ENCODE assay signal across 9 cellular contexts in the genomic region with DNA sequence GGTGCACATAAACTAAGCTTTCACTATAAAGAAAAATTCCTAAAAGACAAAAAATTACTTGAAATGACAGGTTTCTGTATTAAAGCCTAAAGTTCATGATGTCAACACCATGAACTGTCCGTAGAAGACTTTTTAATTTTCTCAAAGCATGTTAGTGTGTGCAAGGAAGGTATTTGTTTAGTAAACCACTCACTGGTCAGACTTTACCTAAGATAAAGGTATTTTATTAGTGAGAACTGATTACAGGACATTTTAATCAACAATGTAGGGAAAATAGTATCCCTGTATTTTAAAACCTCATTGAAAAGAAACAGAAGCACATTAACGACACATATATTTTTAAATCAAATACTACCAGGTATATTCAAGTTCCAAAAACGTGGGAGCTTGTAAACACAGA. TPM values are rescaled to one million over a fixed set of nuclear protein-coding genes. Genes with fewer than 3 reads are reported as not detected.
DNase-seq lines count a peak whose midpoint lies in the region; ATAC-seq and TF ChIP-seq lines count a peak whose summit lies in the region.
"Had no signal": no experiment of that assay in that cellular context is flagged by ENCODE, and none has a peak within 500 bp of the region (broad histone marks: within the 10 kb centered on the region; RNA-seq: fewer than 3 reads in every experiment).

No MANE protein-coding gene starts in this region.

- H3K9me2 ChIP-seq in Karpas-422 (replicated peaks; ENCODE audit: insufficient read depth, low read length), result no peaks in the 10 kb centered on the region; the same call in 1 of the 2 replicates

- H4K20me1 ChIP-seq in Karpas-422 (ENCODE audit: insufficient read depth, low read depth, low read length), result peaks cover 68% of the 10 kb centered on the region

- peaks cover 32% of the 10 kb centered on the region for H3K36me3 Mint-ChIP-seq in natural killer cell treated with Interleukin-12 subunit alpha and Interleukin-12 subunit beta and Interleukin-15 and Interleukin-18, amount 100 ng/mL, for 72 hours

- H3K4me3 ChIP-seq in AG09309 (ENCODE audit: control insufficient read depth, low read depth, low read length), result peak overlapping the region; percentile 99
- H3K4me3 ChIP-seq in Karpas-422 (ENCODE audit: low read length), result peak overlapping the region; percentile 76
- H3K4me3 ChIP-seq in colonic mucosa, result peak overlapping the region; percentile 94

- H3K4me1 ChIP-seq in Karpas-422 (ENCODE audit: low read length) (peaks cover 73% of the 10 kb centered on the region), colonic mucosa (peaks cover 3% of the 10 kb centered on the region)

- H3K27ac Mint-ChIP-seq in natural killer cell treated with Interleukin-12 subunit alpha and Interleukin-12 subunit beta and Interleukin-15 and Interleukin-18, amount 100 ng/mL, for 72 hours, result peak overlapping the region; percentile 93 to 94

- H2AFZ ChIP-seq in Karpas-422 (ENCODE audit: low read length), result no peak overlapping the region

- peak overlapping the region; percentile 74 for H3K4me2 ChIP-seq in Karpas-422 (ENCODE audit: low read depth, low read length, poor library complexity, severe bottlenecking)

- no peaks in the 10 kb centered on the region for H3K9me3 Mint-ChIP-seq in natural killer cell treated with Interleukin-12 subunit alpha and Interleukin-12 subunit beta and Interleukin-15 and Interleukin-18, amount 100 ng/mL, for 72 hours

- peak overlapping the region; percentile 99 for H3K4me3 Mint-ChIP-seq in natural killer cell treated with Interleukin-12 subunit alpha and Interleukin-12 subunit beta and Interleukin-15 and Interleukin-18, amount 100 ng/mL, for 72 hours

- H3K27me3 ChIP-seq in Karpas-422 (ENCODE audit: low read length), result no peaks in the 10 kb centered on the region
- no peaks in the 10 kb centered on the region for H3K27me3 ChIP-seq in colonic mucosa

- H3K27ac ChIP-seq in Karpas-422 (ENCODE audit: low read length) (peak overlapping the region; percentile 77), colonic mucosa (peak overlapping the region; percentile 95)

- in situ Hi-C loops in GM13976 (cut with MboI; ENCODE audit: low sequenced_read_pairs, unreplicated experiment), result no loop called here

- peaks cover 37 to 55% of the 10 kb centered on the region in 2 donors for H3K4me1 Mint-ChIP-seq in natural killer cell treated with Interleukin-12 subunit alpha and Interleukin-12 subunit beta and Interleukin-15 and Interleukin-18, amount 100 ng/mL, for 72 hours (ENCODE audit: low read depth in 2 of 2)

- peaks cover 77% of the 10 kb centered on the region for H3K79me2 ChIP-seq in Karpas-422 (ENCODE audit: low read length)

- intact Hi-C loops in colonic mucosa (cut with DNase I) (no loop called here), posterior cingulate gyrus (cut with DNase I) (loop anchor here (5.0 to 10.0 kb wide), 3 partner anchors 119 to 211 kb away; a partner anchor contains a TSS)

- TF ChIP-seq CTCF in AG09309 (IDR thresholded peaks at IDR 0.05; ENCODE audit: control insufficient read depth, insufficient read depth, low read depth, low read length, missing control alignments), result no peak
- no peak for TF ChIP-seq CTCF in colonic mucosa (IDR thresholded peaks at IDR 0.05)
- TF ChIP-seq CTCF in GM13976 (IDR thresholded peaks at IDR 0.05; ENCODE audit: borderline replicate concordance, control extremely low read depth, extremely low read depth, insufficient read depth, missing control alignments), result no peak

- H3K9ac ChIP-seq in Karpas-422 (ENCODE audit: low read length) (peak overlapping the region; percentile 85), colonic mucosa (ENCODE audit: low read depth in 2 of 2, low read length in 2 of 2) (peak overlapping the region in 1 of 2 donors; percentile 99)

- H3K9me3 ChIP-seq in Karpas-422 (ENCODE audit: low read length) (no peaks in the 10 kb centered on the region), colonic mucosa (no peaks in the 10 kb centered on the region)

- H3K27me3 Mint-ChIP-seq in natural killer cell treated with Interleukin-12 subunit alpha and Interleukin-12 subunit beta and Interleukin-15 and Interleukin-18, amount 100 ng/mL, for 72 hours, result no peaks in the 10 kb centered on the region

- H3K36me3 ChIP-seq in Karpas-422 (ENCODE audit: insufficient read depth, low read length) (peaks cover 7% of the 10 kb centered on the region; the same call in 1 of the 2 replicates), colonic mucosa (no peaks in the 10 kb centered on the region)

- no peak for DNase-seq in AG09309 (ENCODE audit: low read depth)
- DNase-seq in Karpas-422, result no peak
- no peak for DNase-seq in colonic mucosa
- no peak for DNase-seq in natural killer cell treated with Interleukin-12 subunit alpha and Interleukin-12 subunit beta and Interleukin-15 and Interleukin-18, amount 100 ng/mL, for 72 hours (ENCODE audit: low spot score)
- DNase-seq in posterior cingulate gyrus, result no peak
- DNase-seq in activated gamma-delta T cell treated with Interleukin-2 at 50 U/mL for 16 hours, result no peak
- no peak for DNase-seq in GM13976 (ENCODE audit: low spot score)
- DNase-seq: activated CD4-positive, alpha-beta T cell treated with anti-CD3 and anti-CD28 coated beads, Interleukin-2, amount 50 U/mL, for 48 hours had no signal

- no peak for ATAC-seq in natural killer cell treated with Interleukin-12 subunit alpha and Interleukin-12 subunit beta and Interleukin-15 and Interleukin-18, amount 100 ng/mL, for 72 hours
- no peak for ATAC-seq in HG03521 (IDR thresholded peaks at IDR 0.05; ENCODE audit: unreplicated experiment)

RNA-seq across cellular contexts. Expression of a gene that starts 2.9 kb away (rescaled TPM):
- total RNA-seq in Karpas-422 (2014; rRNA removed; shearing (Covaris generic); ENCODE audit: low replicate concordance), result 231 and 566 TPM in 2 replicates
- total RNA-seq in colonic mucosa, result 100 to 1,000 TPM; 116 to 162 TPM
- total RNA-seq in natural killer cell treated with Interleukin-12 subunit alpha and Interleukin-12 subunit beta and Interleukin-15 and Interleukin-18, amount 100 ng/mL, for 72 hours, result 100 to 1,000 TPM; 208 to 223 TPM
